ENCODE assay signal across 1 cellular context in the genomic region with DNA sequence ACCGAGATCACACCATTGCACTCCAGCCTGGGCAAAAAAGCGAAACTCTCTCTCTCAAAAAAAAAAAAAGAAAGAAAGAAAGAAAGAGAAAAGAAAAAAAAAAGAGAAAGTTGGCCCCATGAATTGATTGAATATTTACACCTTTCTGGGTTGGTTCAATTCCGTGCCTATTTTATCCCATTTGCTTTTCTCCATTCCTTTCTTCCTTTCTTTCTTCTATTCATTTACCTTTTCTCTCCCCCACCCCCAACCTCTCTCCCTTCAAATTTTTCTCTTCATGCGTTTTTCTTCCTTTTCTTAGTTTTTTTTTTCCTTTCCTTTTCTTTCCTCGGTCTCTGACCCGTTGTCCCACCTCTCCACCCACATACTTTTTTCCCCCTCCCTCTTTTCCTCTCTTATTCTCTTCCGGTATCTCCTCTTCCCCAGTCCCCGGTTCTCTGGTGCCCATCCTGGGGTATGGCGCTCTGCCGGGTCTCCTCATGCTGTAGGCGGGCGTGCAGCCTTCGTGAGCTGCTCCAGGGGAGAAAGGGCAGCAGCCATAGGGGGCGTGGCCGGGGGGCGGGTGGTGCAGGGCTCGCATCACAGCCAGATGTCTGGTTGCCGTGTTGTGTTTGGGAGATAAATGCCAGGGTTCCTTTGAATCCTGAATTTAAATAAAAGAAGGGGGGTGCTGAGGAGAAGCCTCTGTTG.
TF ChIP-seq lines count a peak whose summit lies in the region.

No MANE protein-coding gene starts in this region.

TF ChIP-seq in GM12878, 131 proteins besides CTCF, POLR2A, EP300 and RAD21:
- TF ChIP-seq HDGF (IDR thresholded peaks at IDR 0.05) (no peak), SRF (IDR thresholded peaks at IDR 0.05; ENCODE audit: low read depth in 2 of 2, low read length in 2 of 2) (no peak), CBX5 (IDR thresholded peaks at IDR 0.05; ENCODE audit: low read depth) (no peak), RB1 (IDR thresholded peaks at IDR 0.05; ENCODE audit: borderline replicate concordance) (no peak), BMI1 (IDR thresholded peaks at IDR 0.05; ENCODE audit: borderline replicate concordance) (no peak), SIX5 (IDR thresholded peaks at IDR 0.05; ENCODE audit: low read depth, low read length, severe bottlenecking) (no peak), NR2C1 (IDR thresholded peaks at IDR 0.05) (no peak), YY1 (IDR thresholded peaks at IDR 0.05; ENCODE audit: low read depth, low read length) (no peak), EED (IDR thresholded peaks at IDR 0.05; ENCODE audit: low read depth) (no peak), TCF3 (IDR thresholded peaks at IDR 0.05; ENCODE audit: borderline replicate concordance, insufficient read depth, low read depth, low read length) (no peak)
- TF ChIP-seq, protein P1, sequence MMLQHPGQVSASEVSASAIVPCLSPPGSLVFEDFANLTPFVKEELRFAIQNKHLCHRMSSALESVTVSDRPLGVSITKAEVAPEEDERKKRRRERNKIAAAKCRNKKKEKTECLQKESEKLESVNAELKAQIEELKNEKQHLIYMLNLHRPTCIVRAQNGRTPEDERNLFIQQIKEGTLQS (IDR thresholded peaks at IDR 0.05; ENCODE audit: borderline replicate concordance, extremely low read depth, low read depth, low read length) = no peak
